In genomic region chr10:22429146-22429545, GRCh38 we compare ENCODE assay signal across 20 cellular contexts.
DNase-seq lines count a peak whose midpoint lies in the region; ATAC-seq and TF ChIP-seq lines count a peak whose summit lies in the region.
"Had no signal": no experiment of that assay in that cellular context is flagged by ENCODE, and none has a peak within 500 bp of the region (broad histone marks: within the 10 kb centered on the region; RNA-seq: fewer than 3 reads in every experiment).

No MANE protein-coding gene starts in this region.

- H3K4me1 Mint-ChIP-seq in activated CD4-positive, alpha-beta T cell treated with anti-CD3 and anti-CD28 coated beads, Interleukin-2, amount 10 ng/mL, durations not matched to agents 24 days and 14 days: peaks cover 10% of the 10 kb centered on the region
- peaks cover 43% of the 10 kb centered on the region for H3K4me1 Mint-ChIP-seq in type B pancreatic cell (ENCODE audit: unreplicated experiment)

- DNase-seq in activated CD4-positive, alpha-beta T cell treated with anti-CD3 and anti-CD28 coated beads, Interleukin-2, amount 10 ng/mL, durations not matched to agents 24 days and 14 days: peak; percentile 10
- no peak for DNase-seq in activated CD4-positive, alpha-beta T cell treated with anti-CD3 and anti-CD28 coated beads, Interleukin-2, amount 50 U/mL, for 4 hours
- peak; percentile 29 for DNase-seq in NCI-H460 (ENCODE audit: extremely low read depth, low read depth)
- peak; percentile 6 for DNase-seq in fibroblast of peridontal ligament (ENCODE audit: extremely low read depth)
- no peak for DNase-seq in type B pancreatic cell (ENCODE audit: extremely low spot score, unreplicated experiment)
- DNase-seq in NCI-H774 (lab: John Stamatoyannopoulos, UW): no peak
- DNase-seq in NCI-H524 treated with DMSO at 0.1 percent for 48 hours (lab: John Stamatoyannopoulos, UW): no peak
- DNase-seq: activated CD4-positive, alpha-beta T cell treated with anti-CD3 and anti-CD28 coated beads, Interleukin-2, amount 50 U/mL, for 48 hours; body of pancreas; head of caudate nucleus; left colon; mesendoderm; naive thymus-derived CD4-positive, alpha-beta T cell; NCI-H1417 treated with DMSO at 0.1 percent for 48 hours; NCI-H2107; NCI-H526; T-helper 9 cell had no signal

- no peak for ATAC-seq in HG02623 (IDR thresholded peaks at IDR 0.05; ENCODE audit: unreplicated experiment)
- ATAC-seq: left colon; naive thymus-derived CD4-positive, alpha-beta T cell; WTC11 had no signal

- no peak for TF ChIP-seq CTCF in type B pancreatic cell (conservative IDR thresholded peaks at IDR 0.05)

- intact Hi-C loops in activated CD4-positive, alpha-beta T cell treated with anti-CD3 and anti-CD28 coated beads, Interleukin-2, amount 10 ng/mL, durations not matched to agents 24 days and 14 days (cut with micrococcal nuclease): no loop called here

- H3K9me3 Mint-ChIP-seq in activated CD4-positive, alpha-beta T cell treated with anti-CD3 and anti-CD28 coated beads, Interleukin-2, amount 10 ng/mL, durations not matched to agents 24 days and 14 days: no peaks in the 10 kb centered on the region
- peaks cover 5% of the 10 kb centered on the region for H3K9me3 Mint-ChIP-seq in type B pancreatic cell
- H3K9me3 Mint-ChIP-seq: stimulated activated naive CD8-positive, alpha-beta T cell treated with anti-CD3 and anti-CD28 coated beads, Interleukin-15, Interleukin-2, amounts not matched to agents 100 ng/mL and 50 ng/mL, for 24 hours; WTC11 had no signal

- H3K4me3 Mint-ChIP-seq in activated CD4-positive, alpha-beta T cell treated with anti-CD3 and anti-CD28 coated beads, Interleukin-2, amount 10 ng/mL, durations not matched to agents 24 days and 14 days: no peak overlapping the region
- no peak overlapping the region for H3K4me3 Mint-ChIP-seq in type B pancreatic cell
- H3K4me3 Mint-ChIP-seq: naive thymus-derived CD4-positive, alpha-beta T cell; stimulated activated naive CD8-positive, alpha-beta T cell treated with anti-CD3 and anti-CD28 coated beads, Interleukin-15, Interleukin-2, amounts not matched to agents 100 ng/mL and 50 ng/mL, for 24 hours; WTC11 had no signal

- peaks cover 52% of the 10 kb centered on the region for H3K27me3 Mint-ChIP-seq in activated CD4-positive, alpha-beta T cell treated with anti-CD3 and anti-CD28 coated beads, Interleukin-2, amount 10 ng/mL, durations not matched to agents 24 days and 14 days
- H3K27me3 Mint-ChIP-seq in type B pancreatic cell: no peaks in the 10 kb centered on the region

- no peaks in the 10 kb centered on the region for H3K36me3 Mint-ChIP-seq in activated CD4-positive, alpha-beta T cell treated with anti-CD3 and anti-CD28 coated beads, Interleukin-2, amount 10 ng/mL, durations not matched to agents 24 days and 14 days (ENCODE audit: low read depth)
- H3K36me3 Mint-ChIP-seq in type B pancreatic cell: no peaks in the 10 kb centered on the region
- H3K36me3 Mint-ChIP-seq: naive thymus-derived CD4-positive, alpha-beta T cell; WTC11 had no signal

- H3K27ac Mint-ChIP-seq in activated CD4-positive, alpha-beta T cell treated with anti-CD3 and anti-CD28 coated beads, Interleukin-2, amount 10 ng/mL, durations not matched to agents 24 days and 14 days: no peak overlapping the region
- peak overlapping the region; percentile 35 for H3K27ac Mint-ChIP-seq in type B pancreatic cell
- H3K27ac Mint-ChIP-seq: stimulated activated naive CD8-positive, alpha-beta T cell treated with anti-CD3 and anti-CD28 coated beads, Interleukin-15, Interleukin-2, amounts not matched to agents 100 ng/mL and 50 ng/mL, for 24 hours; WTC11 had no signal

Comparison
In these comparisons a context has a peak if more than half of its experiments do, and no peak if none do; other contexts are left out.
1. DNase-seq: peak in activated CD4-positive, alpha-beta T cell treated with anti-CD3 and anti-CD28 coated beads, Interleukin-2, amount 10 ng/mL, durations not matched to agents 24 days and 14 days (single experiment), NCI-H460 (single experiment) and fibroblast of peridontal ligament (single experiment); none in activated CD4-positive, alpha-beta T cell treated with anti-CD3 and anti-CD28 coated beads, Interleukin-2, amount 50 U/mL, for 4 hours (0 of 2), type B pancreatic cell (single experiment), NCI-H774 (single experiment) and NCI-H524 treated with DMSO at 0.1 percent for 48 hours (single experiment).